1 cellular context compared by ENCODE assay signal in genomic region chr3:47149339-47149933, GRCh38.
TF ChIP-seq lines count a peak whose summit lies in the region.

No MANE protein-coding gene starts in this region.

TF ChIP-seq in liver, 16 proteins besides CTCF, POLR2A, EP300 and RAD21 (continued from another document):
- TF ChIP-seq REST (IDR thresholded peaks at IDR 0.05) (no peak), ATF3 (IDR thresholded peaks at IDR 0.05) (no peak), YY1 (IDR thresholded peaks at IDR 0.05) (no peak)
